Comparison of ENCODE assay signal across 27 cellular contexts in genomic region chr3:197365621-197366020, GRCh38.
"Had no signal": no experiment of that assay in that cellular context is flagged by ENCODE, and none has a peak within 500 bp of the region (broad histone marks: within the 10 kb centered on the region; RNA-seq: fewer than 3 reads in every experiment).

No MANE protein-coding gene starts in this region.

- H3K4me1 Mint-ChIP-seq: activated B cell treated with CpG ODN at 0.5 μM for 24 hours; activated CD4-positive, alpha-beta memory T cell treated with anti-CD3 and anti-CD28 coated beads, Interleukin-2, amount 10 ng/mL, durations not matched to agents 7 days and 5 days; activated CD8-positive, alpha-beta memory T cell treated with anti-CD3 and anti-CD28 coated beads, Interleukin-2, amount 10 ng/mL, durations not matched to agents 7 days and 5 days; activated naive CD8-positive, alpha-beta T cell treated with anti-CD3 and anti-CD28 coated beads, Interleukin-2, amount 50 U/mL, for 24 hours; natural killer cell; stimulated activated naive B cell treated with anti-CD40 and anti-IgM and Interleukin-4, amounts not matched to agents 10 μg/mL and 1 μg/mL and 100 μg/mL, for 72 hours had no signal

- H3K4me1 ChIP-seq: uterus had no signal

- ATAC-seq: activated CD8-positive, alpha-beta memory T cell treated with anti-CD3 and anti-CD28 coated beads, Interleukin-2, amount 10 ng/mL, durations not matched to agents 7 days and 5 days; activated naive CD8-positive, alpha-beta T cell treated with anti-CD3 and anti-CD28 coated beads, Interleukin-2, amount 50 U/mL, for 24 hours; esophagus mucosa; natural killer cell; stimulated activated naive B cell treated with anti-CD40 and anti-IgM and Interleukin-4, amounts not matched to agents 10 μg/mL and 1 μg/mL and 100 μg/mL, for 72 hours had no signal

- H3K9me3 ChIP-seq: uterus had no signal

- H3K36me3 Mint-ChIP-seq: natural killer cell had no signal

- DNase-seq: activated B cell treated with CpG ODN at 0.5 μM for 24 hours; activated CD4-positive, alpha-beta memory T cell treated with anti-CD3 and anti-CD28 coated beads, Interleukin-2, amount 10 ng/mL, durations not matched to agents 7 days and 5 days; activated CD4-positive, alpha-beta T cell treated with anti-CD3 and anti-CD28 coated beads for 48 hours; activated CD8-positive, alpha-beta memory T cell treated with anti-CD3 and anti-CD28 coated beads, Interleukin-2, amount 10 ng/mL, durations not matched to agents 7 days and 5 days; activated gamma-delta T cell; activated naive CD4-positive, alpha-beta T cell treated with anti-CD3 and anti-CD28 coated beads, Interleukin-2, amount 50 U/mL, for 16 hours; activated naive CD8-positive, alpha-beta T cell treated with anti-CD3 and anti-CD28 coated beads, Interleukin-2, amount 50 U/mL, for 24 hours; activated T-cell treated with anti-CD3 and anti-CD28 coated beads for 4 hours; brain microvascular endothelial cell; caudate nucleus; dermis blood vessel endothelial cell; effector CD8-positive, alpha-beta T cell; glutamatergic neuron; kidney glomerular epithelial cell; left ventricle myocardium inferior; natural killer cell; retina; stimulated activated CD4-positive, alpha-beta T cell treated with anti-CD3 and anti-CD28 coated beads, Interleukin-2, amount 100 ng/mL, for 48 hours; stimulated activated CD8-positive, alpha-beta memory T cell treated with anti-CD3 and anti-CD28 coated beads, Interleukin-4, amount 100 ng/mL, for 48 hours; stimulated activated naive B cell treated with anti-CD40 and anti-IgM and Interleukin-4, amounts not matched to agents 10 μg/mL and 1 μg/mL and 100 μg/mL, for 72 hours; transverse colon; uterus had no signal

- H3K4me3 ChIP-seq: hepatocyte, left ventricle myocardium inferior, transverse colon, uterus had no signal

- H3K36me3 ChIP-seq: brain microvascular endothelial cell, left ventricle myocardium inferior, transverse colon, uterus had no signal

- H3K27ac Mint-ChIP-seq: activated B cell treated with CpG ODN at 0.5 μM for 24 hours; activated CD4-positive, alpha-beta memory T cell treated with anti-CD3 and anti-CD28 coated beads, Interleukin-2, amount 10 ng/mL, durations not matched to agents 7 days and 5 days; activated CD8-positive, alpha-beta memory T cell treated with anti-CD3 and anti-CD28 coated beads, Interleukin-2, amount 10 ng/mL, durations not matched to agents 7 days and 5 days; activated naive CD8-positive, alpha-beta T cell treated with anti-CD3 and anti-CD28 coated beads, Interleukin-2, amount 50 U/mL, for 24 hours; activated T-helper 1 cell treated with anti-CD3 and anti-CD28 coated beads, Interleukin-12 subunit alpha, Interleukin-12 subunit beta, Interleukin-2, Interleukin-4 antibody, amounts not matched to agents 30 ng/mL and 10 ng/mL and 1 ng/mL, durations not matched to agents 14 hours and 24 hours and 36 hours; mesothelial cell of epicardium; natural killer cell; progenitor cell of endocrine pancreas; stimulated activated naive B cell treated with anti-CD40 and anti-IgM and Interleukin-4, amounts not matched to agents 10 μg/mL and 1 μg/mL and 100 μg/mL, for 72 hours had no signal

- H3K4me2 ChIP-seq: hepatocyte had no signal

- H2AFZ ChIP-seq: hepatocyte had no signal

- H3K4me3 Mint-ChIP-seq: activated B cell treated with CpG ODN at 0.5 μM for 24 hours; activated CD4-positive, alpha-beta memory T cell treated with anti-CD3 and anti-CD28 coated beads, Interleukin-2, amount 10 ng/mL, durations not matched to agents 7 days and 5 days; activated CD8-positive, alpha-beta memory T cell treated with anti-CD3 and anti-CD28 coated beads, Interleukin-2, amount 10 ng/mL, durations not matched to agents 7 days and 5 days; activated naive CD8-positive, alpha-beta T cell treated with anti-CD3 and anti-CD28 coated beads, Interleukin-2, amount 50 U/mL, for 24 hours; activated T-helper 1 cell treated with anti-CD3 and anti-CD28 coated beads, Interleukin-12 subunit alpha, Interleukin-12 subunit beta, Interleukin-2, Interleukin-4 antibody, amounts not matched to agents 30 ng/mL and 10 ng/mL and 1 ng/mL, durations not matched to agents 14 hours and 24 hours and 36 hours; mesothelial cell of epicardium; natural killer cell; stimulated activated naive B cell treated with anti-CD40 and anti-IgM and Interleukin-4, amounts not matched to agents 10 μg/mL and 1 μg/mL and 100 μg/mL, for 72 hours had no signal

- H3K27me3 ChIP-seq: brain microvascular endothelial cell, hepatocyte, transverse colon, uterus had no signal

- H3K79me2 ChIP-seq: hepatocyte had no signal

- H3K27ac ChIP-seq: brain microvascular endothelial cell, hepatocyte, left ventricle myocardium inferior, transverse colon, uterus had no signal
